ENCODE assay signal across 21 cellular contexts in the genomic region with DNA sequence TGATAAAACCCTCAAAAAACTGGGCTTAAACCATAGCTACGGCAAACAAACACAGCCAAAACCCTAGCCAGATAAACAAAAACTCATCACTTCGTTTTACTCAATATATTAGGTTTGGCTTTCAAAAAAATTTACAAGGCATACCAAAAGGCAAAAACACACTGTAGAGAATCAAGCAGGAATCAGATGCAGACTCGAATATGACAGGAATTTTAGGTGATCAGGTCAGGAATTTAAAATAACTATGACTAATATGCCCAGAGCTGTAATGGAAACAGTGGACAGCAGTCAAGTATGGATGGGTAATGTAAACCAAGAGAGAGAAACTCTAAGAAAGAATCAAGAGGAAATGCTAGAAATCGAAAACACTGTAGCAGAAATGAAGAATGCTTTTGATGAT. TPM values are rescaled to one million over a fixed set of nuclear protein-coding genes. Genes with fewer than 3 reads are reported as not detected.
DNase-seq lines count a peak whose midpoint lies in the region; ATAC-seq and TF ChIP-seq lines count a peak whose summit lies in the region.
"Had no signal": no experiment of that assay in that cellular context is flagged by ENCODE, and none has a peak within 500 bp of the region (broad histone marks: within the 10 kb centered on the region; RNA-seq: fewer than 3 reads in every experiment).

No MANE protein-coding gene starts in this region.

- POLR2A ChIA-PET in PC-3 (lab: Charles Lee; ENCODE audit: unreplicated experiment): interaction anchor here (0.6 kb wide), 1 partner anchor 175 kb away, joined by 7 read pairs; no protein-coding TSS in a partner anchor
- POLR2A ChIA-PET in activated CD8-positive, alpha-beta T cell treated with anti-CD3 and anti-CD28 coated beads, Interleukin-2, amount 10 ng/mL, durations not matched to agents 7 days and 5 days (lab: Charles Lee): interaction anchor here (0.7 kb wide), 1 partner anchor 46 kb away, joined by 3 read pairs; no protein-coding TSS in a partner anchor

- ATAC-seq in PC-3: peak; percentile 80
- no peak for ATAC-seq in GM21723 (IDR thresholded peaks at IDR 0.05; ENCODE audit: unreplicated experiment)
- no peak for ATAC-seq in activated CD8-positive, alpha-beta T cell treated with anti-CD3 and anti-CD28 coated beads, Interleukin-2, amount 10 ng/mL, durations not matched to agents 7 days and 5 days
- ATAC-seq: GM12878, K562 had no signal

- H3K36me3 Mint-ChIP-seq in activated CD8-positive, alpha-beta T cell treated with anti-CD3 and anti-CD28 coated beads, Interleukin-2, amount 10 ng/mL, durations not matched to agents 7 days and 5 days (ENCODE audit: low read depth): peaks cover 5% of the 10 kb centered on the region

- H3K36me3 ChIP-seq in mammary epithelial cell (ENCODE audit: insufficient read depth, low read length) (no peaks in the 10 kb centered on the region), breast epithelium (no peaks in the 10 kb centered on the region), PC-3 (ENCODE audit: low read depth, low read length) (peaks cover 3% of the 10 kb centered on the region; the same call in 1 of the 2 replicates), Karpas-422 (ENCODE audit: insufficient read depth, low read length) (no peaks in the 10 kb centered on the region)

- H2AFZ ChIP-seq in mammary epithelial cell (ENCODE audit: low read depth, low read length) (no peak overlapping the region), PC-3 (ENCODE audit: low read length) (no peak overlapping the region), Karpas-422 (ENCODE audit: low read length) (no peak overlapping the region)

- H3F3A ChIP-seq in PC-3 (ENCODE audit: low read length, unreplicated experiment): no peaks in the 10 kb centered on the region

- H3K4me3 ChIP-seq in mammary epithelial cell (replicated peaks in 1 of 3; ENCODE audit: insufficient read depth in 1 of 3, low read depth in 2 of 3, low read length in 3 of 3) (no peak overlapping the region), breast epithelium (no peak overlapping the region), PC-3 (ENCODE audit: low read length) (no peak overlapping the region), epithelial cell of esophagus (ENCODE audit: low read length) (no peak overlapping the region), Karpas-422 (ENCODE audit: low read length) (no peak overlapping the region)
- H3K4me3 ChIP-seq: BLaER1, GM12878, K562 had no signal

- BruUV-seq in mammary epithelial cell (replicated peaks; lab: Mats Ljungman, UMichigan): no TSS peak
- no TSS peak for BruUV-seq in PC-3 (replicated peaks; lab: Mats Ljungman, UMichigan)

- TF ChIP-seq CTCF in mammary epithelial cell (conservative IDR thresholded peaks at IDR 0.05 in 1 of 2, IDR thresholded peaks at IDR 0.05 in 1 of 2; ENCODE audit: extremely low read depth in 1 of 2, insufficient read depth in 1 of 2, low read depth in 1 of 2, low read length in 2 of 2): no peak
- no peak for TF ChIP-seq CTCF in breast epithelium (IDR thresholded peaks at IDR 0.05)
- TF ChIP-seq CTCF in PC-3 (conservative IDR thresholded peaks at IDR 0.05; ENCODE audit: low read depth, low read length): no peak
- no peak for TF ChIP-seq CTCF in epithelial cell of esophagus (IDR thresholded peaks at IDR 0.05; ENCODE audit: insufficient read depth, low read depth, low read length, missing control alignments)

- TF ChIP-seq POLR2A in breast epithelium (IDR thresholded peaks at IDR 0.05): no peak

- no peak overlapping the region for H3K9ac ChIP-seq in mammary epithelial cell (ENCODE audit: insufficient read depth, low read length)
- H3K9ac ChIP-seq in PC-3 (ENCODE audit: low read length): no peak overlapping the region
- H3K9ac ChIP-seq in Karpas-422 (ENCODE audit: low read length): no peak overlapping the region
- H3K9ac ChIP-seq: BLaER1, SK-N-SH had no signal

- H3K27me3 ChIP-seq in mammary epithelial cell (ENCODE audit: insufficient read depth, low read length) (no peaks in the 10 kb centered on the region), breast epithelium (no peaks in the 10 kb centered on the region), PC-3 (ENCODE audit: low read length) (no peaks in the 10 kb centered on the region), Karpas-422 (ENCODE audit: low read length) (0 out of 2 replicates have a peak, but pooled peaks cover 3% of the 10 kb centered on the region)
- H3K27me3 ChIP-seq: BLaER1 had no signal

- CTCF ChIA-PET in mammary epithelial cell (lab: Charles Lee; ENCODE audit: low non-redundant PET) (interaction anchor here (0.6 kb wide), 1 partner anchor 29 kb away, joined by 13 read pairs; no protein-coding TSS in a partner anchor), PC-3 (lab: Charles Lee) (no interaction called here)
- CTCF ChIA-PET in activated CD8-positive, alpha-beta T cell treated with anti-CD3 and anti-CD28 coated beads, Interleukin-2, amount 10 ng/mL, durations not matched to agents 7 days and 5 days (lab: Charles Lee): interaction anchor here (0.7 kb wide), 1 partner anchor 1157 kb away, joined by 6 read pairs; no protein-coding TSS in a partner anchor

- H3K4me3 Mint-ChIP-seq in activated CD8-positive, alpha-beta T cell treated with anti-CD3 and anti-CD28 coated beads, Interleukin-2, amount 10 ng/mL, durations not matched to agents 7 days and 5 days: no peak overlapping the region
- H3K4me3 Mint-ChIP-seq: CD8-positive, alpha-beta memory T cell had no signal

- H3K9me3 ChIP-seq in mammary epithelial cell (replicated peaks; ENCODE audit: insufficient read depth, low read length) (peaks cover 3% of the 10 kb centered on the region), breast epithelium (no peaks in the 10 kb centered on the region), PC-3 (ENCODE audit: low read length) (0 out of 2 replicates have a peak, but pooled peaks cover 3% of the 10 kb centered on the region), Karpas-422 (ENCODE audit: low read length) (no peaks in the 10 kb centered on the region)

- peaks cover 40% of the 10 kb centered on the region for H3K27me3 Mint-ChIP-seq in activated CD8-positive, alpha-beta T cell treated with anti-CD3 and anti-CD28 coated beads, Interleukin-2, amount 10 ng/mL, durations not matched to agents 7 days and 5 days (ENCODE audit: low read depth)

- 64% methylated on average over 4 of the region's 4 CpGs for WGBS in mammary epithelial cell (ENCODE audit: low coverage, missing lambda C conversion rate)

- H3K27ac ChIP-seq in mammary epithelial cell (ENCODE audit: insufficient read depth, low read depth, low read length) (no peak overlapping the region), breast epithelium (no peak overlapping the region), PC-3 (ENCODE audit: low read length) (peak overlapping the region; percentile 33), Karpas-422 (ENCODE audit: low read length) (no peak overlapping the region)
- H3K27ac ChIP-seq: 22Rv1, BLaER1 had no signal

- DNase-seq in mammary epithelial cell (peak; percentile 6), breast epithelium (ENCODE audit: low spot score in 2 of 2) (no peak), PC-3 (peak; percentile 68), epithelial cell of esophagus (ENCODE audit: low read depth) (peak; percentile 4), T-helper 2 cell (no peak), Karpas-422 (no peak)
- no peak for DNase-seq in activated CD8-positive, alpha-beta T cell treated with anti-CD3 and anti-CD28 coated beads, Interleukin-2, amount 10 ng/mL, durations not matched to agents 7 days and 5 days
- DNase-seq: CD8-positive, alpha-beta memory T cell; DMS79; GDM1; NCI-H146; NCI-H2081 treated with DMSO at 0.1 percent for 48 hours; NCI-H510A treated with DMSO at 0.1 percent for 48 hours; NCI-H82; Right ventricle myocardium superior; SK-N-SH had no signal

- intact Hi-C loops in mammary epithelial cell (cut with micrococcal nuclease): no loop called here
- intact Hi-C loops in breast epithelium (cut with DNase I; ENCODE audit: low total_unique reads): no loop called here
- intact Hi-C loops in PC-3 (cut with micrococcal nuclease): no loop called here

- dilution Hi-C loops in mammary epithelial cell (cut with HindIII; ENCODE audit: low sequenced_read_pairs): no loop called here

- H3K4me2 ChIP-seq in mammary epithelial cell (ENCODE audit: insufficient read depth, low read depth, low read length) (no peak overlapping the region), PC-3 (ENCODE audit: low read length) (no peak overlapping the region), Karpas-422 (ENCODE audit: low read depth, low read length, poor library complexity, severe bottlenecking) (no peak overlapping the region)
- H3K4me2 ChIP-seq: BLaER1, SK-N-SH had no signal

- peaks cover 4% of the 10 kb centered on the region for H3K9me3 Mint-ChIP-seq in activated CD8-positive, alpha-beta T cell treated with anti-CD3 and anti-CD28 coated beads, Interleukin-2, amount 10 ng/mL, durations not matched to agents 7 days and 5 days (ENCODE audit: insufficient read depth)

- no peaks in the 10 kb centered on the region for H3K79me2 ChIP-seq in mammary epithelial cell (ENCODE audit: insufficient read depth, low read length)
- no peaks in the 10 kb centered on the region for H3K79me2 ChIP-seq in PC-3 (ENCODE audit: low read length)
- H3K79me2 ChIP-seq in Karpas-422 (ENCODE audit: low read length): no peaks in the 10 kb centered on the region

- H3K27ac Mint-ChIP-seq in activated CD8-positive, alpha-beta T cell treated with anti-CD3 and anti-CD28 coated beads, Interleukin-2, amount 10 ng/mL, durations not matched to agents 7 days and 5 days: no peak overlapping the region
- H3K27ac Mint-ChIP-seq: CD8-positive, alpha-beta memory T cell had no signal

- H3K9me2 ChIP-seq in PC-3 (replicated peaks; ENCODE audit: low read length): no peaks in the 10 kb centered on the region
- H3K9me2 ChIP-seq in Karpas-422 (replicated peaks; ENCODE audit: insufficient read depth, low read length): no peaks in the 10 kb centered on the region
- H3K9me2 ChIP-seq: SK-N-SH had no signal

- in situ Hi-C loops in mammary epithelial cell (cut with MboI; ENCODE audit: low sequenced_read_pairs in 2 of 2): no loop called here

- H3K4me1 ChIP-seq in mammary epithelial cell (ENCODE audit: insufficient read depth, low read length) (no peaks in the 10 kb centered on the region), breast epithelium (no peaks in the 10 kb centered on the region), PC-3 (ENCODE audit: insufficient read depth, low read length) (peaks cover 5% of the 10 kb centered on the region; the same call in 1 of the 2 replicates), Karpas-422 (ENCODE audit: low read length) (no peaks in the 10 kb centered on the region)
- H3K4me1 ChIP-seq: BLaER1 had no signal

- H4K20me1 ChIP-seq in mammary epithelial cell (ENCODE audit: insufficient read depth, low read length) (no peaks in the 10 kb centered on the region), PC-3 (ENCODE audit: low read length) (no peaks in the 10 kb centered on the region), Karpas-422 (ENCODE audit: insufficient read depth, low read depth, low read length) (no peaks in the 10 kb centered on the region)
- H4K20me1 ChIP-seq: BLaER1 had no signal

- no peaks in the 10 kb centered on the region for H3K4me1 Mint-ChIP-seq in activated CD8-positive, alpha-beta T cell treated with anti-CD3 and anti-CD28 coated beads, Interleukin-2, amount 10 ng/mL, durations not matched to agents 7 days and 5 days (ENCODE audit: low read depth)
- H3K4me1 Mint-ChIP-seq: CD8-positive, alpha-beta memory T cell had no signal

RNA-seq across cellular contexts. Expression of gene DOCK2, which starts 26.5 kb away (rescaled TPM):
- total RNA-seq in mammary epithelial cell (under 1 TPM; 0.17 to 0.78 TPM), breast epithelium (10 to 100 TPM; 13.4 to 43.8 (median 19.8) TPM), PC-3 (2014; rRNA removed) (0.26 and 0.58 TPM in 2 replicates)
- polyA plus RNA-seq in mammary epithelial cell: 0.29 TPM
- polyA minus RNA-seq in mammary epithelial cell: not detected
- 100 to 1,000 TPM; 318 to 320 TPM for total RNA-seq in activated CD8-positive, alpha-beta T cell treated with anti-CD3 and anti-CD28 coated beads, Interleukin-2, amount 10 ng/mL, durations not matched to agents 7 days and 5 days
- total RNA-seq in Karpas-422 (2014; rRNA removed; shearing (Covaris generic); ENCODE audit: low replicate concordance): 199 and 255 TPM in 2 replicates

RNA-seq across cellular contexts. Expression of gene SPDL1, which starts 27.0 kb away (rescaled TPM):
- total RNA-seq in mammary epithelial cell (10 to 100 TPM in 1 of 2 donors, 1 to 10 TPM in 1; 7.7 to 31.1 TPM), breast epithelium (1 to 10 TPM; 8.3 to 9.8 (median 8.8) TPM), PC-3 (2014; rRNA removed) (29.9 and 38.8 TPM in 2 replicates)
- polyA plus RNA-seq in mammary epithelial cell: 20.4 TPM
- 22.0 TPM for polyA minus RNA-seq in mammary epithelial cell
- total RNA-seq in activated CD8-positive, alpha-beta T cell treated with anti-CD3 and anti-CD28 coated beads, Interleukin-2, amount 10 ng/mL, durations not matched to agents 7 days and 5 days: 10 to 100 TPM; 63.6 to 64.1 TPM
- total RNA-seq in Karpas-422 (2014; rRNA removed; shearing (Covaris generic); ENCODE audit: low replicate concordance): 20.9 and 28.3 TPM in 2 replicates

Comparison
In these comparisons a context has a peak if more than half of its experiments do, and no peak if none do; other contexts are left out.
1. DNase-seq: peak in mammary epithelial cell (single experiment), PC-3 (single experiment) and epithelial cell of esophagus (single experiment); none in breast epithelium (0 of 2), activated CD8-positive, alpha-beta T cell treated with anti-CD3 and anti-CD28 coated beads, Interleukin-2, amount 10 ng/mL, durations not matched to agents 7 days and 5 days (single experiment), T-helper 2 cell (0 of 5) and Karpas-422 (single experiment).